1 cellular context compared by ENCODE assay signal in genomic region chrX:120016068-120016441, GRCh38.
TF ChIP-seq lines count a peak whose summit lies in the region.

No MANE protein-coding gene starts in this region.

TF ChIP-seq in A549, 52 proteins besides CTCF, POLR2A, EP300 and RAD21 (continued from another document):
- no peak for TF ChIP-seq NR3C1 (IDR thresholded peaks at IDR 0.05)
- TF ChIP-seq CHD2 (IDR thresholded peaks at IDR 0.05; ENCODE audit: low read length, partially characterized antibody) = no peak
- TF ChIP-seq, protein P1, sequence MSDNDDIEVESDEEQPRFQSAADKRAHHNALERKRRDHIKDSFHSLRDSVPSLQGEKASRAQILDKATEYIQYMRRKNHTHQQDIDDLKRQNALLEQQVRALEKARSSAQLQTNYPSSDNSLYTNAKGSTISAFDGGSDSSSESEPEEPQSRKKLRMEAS (IDR thresholded peaks at IDR 0.05) = no peak
- no peak for TF ChIP-seq HDAC2 (IDR thresholded peaks at IDR 0.05)
TF ChIP-seq in A549: peak in this region for 0.
